In the genomic region with DNA sequence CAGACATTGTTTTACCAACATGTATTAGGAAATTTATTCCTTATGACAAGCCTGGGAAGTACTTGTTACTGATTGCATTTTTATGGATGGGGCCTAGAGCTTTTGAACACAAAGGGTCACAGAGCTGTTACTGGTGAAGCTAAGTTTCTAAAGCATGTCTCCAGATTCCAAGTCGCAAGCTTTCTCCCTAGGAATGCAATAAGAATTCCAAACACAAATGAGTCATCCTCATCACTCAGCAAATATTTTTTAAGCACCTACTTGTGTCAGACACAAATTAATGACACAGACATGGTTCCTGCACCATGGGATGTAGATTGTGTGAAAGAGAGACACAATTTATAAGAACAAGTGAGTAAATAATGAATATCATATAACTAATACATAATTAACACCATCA, we compare ENCODE assay signal across 11 cellular contexts. TPM values are rescaled to one million over a fixed set of nuclear protein-coding genes. Genes with fewer than 3 reads are reported as not detected.
DNase-seq lines count a peak whose midpoint lies in the region; ATAC-seq and TF ChIP-seq lines count a peak whose summit lies in the region.
"Had no signal": no experiment of that assay in that cellular context is flagged by ENCODE, and none has a peak within 500 bp of the region (broad histone marks: within the 10 kb centered on the region; RNA-seq: fewer than 3 reads in every experiment).

No MANE protein-coding gene starts in this region.

- peak; percentile 86 for DNase-seq in HFFc6
- no peak for DNase-seq in WTC11 (ENCODE audit: low spot score)
- no peak for DNase-seq in left ventricle myocardium superior
- no peak for DNase-seq in tibial artery
- DNase-seq in NCI-H2227 treated with DMSO at 0.1 percent for 48 hours (lab: John Stamatoyannopoulos, UW), result no peak
- no peak for DNase-seq in DMS79 (lab: John Stamatoyannopoulos, UW)
- DNase-seq: gastrocnemius medialis, NCI-H774, nucleus accumbens had no signal

- no peaks in the 10 kb centered on the region for H3K36me3 ChIP-seq in tibial artery
- H3K36me3 ChIP-seq: gastrocnemius medialis had no signal

- no peaks in the 10 kb centered on the region for H3K27me3 ChIP-seq in tibial artery
- H3K27me3 ChIP-seq: gastrocnemius medialis had no signal

- H3K27me3 Mint-ChIP-seq in HFFc6 (ENCODE audit: insufficient read depth), result no peaks in the 10 kb centered on the region
- H3K27me3 Mint-ChIP-seq in WTC11 (ENCODE audit: low read depth), result no peaks in the 10 kb centered on the region

- H3K4me3 Mint-ChIP-seq in HFFc6 (no peak overlapping the region), WTC11 (no peak overlapping the region)
- H3K4me3 Mint-ChIP-seq: activated T-helper 17 cell treated with anti-CD3 and anti-CD28 coated beads, Interleukin-2, amount 50 U/mL, for 72 hours had no signal

- ATAC-seq in WTC11 (peak; percentile 43; the same call in 1 of the 2 replicates), left ventricle myocardium superior (peak; percentile 28), HG02798 (IDR thresholded peaks at IDR 0.05; ENCODE audit: poor library complexity, unreplicated experiment) (no peak)
- ATAC-seq: activated T-helper 17 cell treated with anti-CD3 and anti-CD28 coated beads, Interleukin-2, amount 50 U/mL, for 72 hours had no signal

- TF ChIP-seq CTCF in HFFc6 (IDR thresholded peaks at IDR 0.05) (no peak), WTC11 (IDR thresholded peaks at IDR 0.05) (no peak), tibial artery (IDR thresholded peaks at IDR 0.05) (no peak)

- H3K36me3 Mint-ChIP-seq in HFFc6 (ENCODE audit: low read depth) (no peaks in the 10 kb centered on the region), WTC11 (no peaks in the 10 kb centered on the region)

- H3K27ac Mint-ChIP-seq in HFFc6, result peak overlapping the region; percentile 69
- no peak overlapping the region for H3K27ac Mint-ChIP-seq in WTC11
- H3K27ac Mint-ChIP-seq: activated T-helper 17 cell treated with anti-CD3 and anti-CD28 coated beads, Interleukin-2, amount 50 U/mL, for 72 hours had no signal

- H3K27ac ChIP-seq in tibial artery, result peak overlapping the region; percentile 8 to 13
- H3K27ac ChIP-seq: gastrocnemius medialis had no signal

- H3K9me3 ChIP-seq in tibial artery, result no peaks in the 10 kb centered on the region
- H3K9me3 ChIP-seq: gastrocnemius medialis had no signal

- intact Hi-C loops in left ventricle myocardium superior (cut with micrococcal nuclease) (no loop called here), tibial artery (cut with DNase I; ENCODE audit: low total_unique reads) (no loop called here)

- CTCF ChIA-PET in WTC11 (lab: Charles Lee), result interaction anchor here (0.6 kb wide), 1 partner anchor 18 kb away, joined by 3 read pairs; no protein-coding TSS in a partner anchor

- H3K4me1 Mint-ChIP-seq in HFFc6 (ENCODE audit: low read depth), result peaks cover 54% of the 10 kb centered on the region
- peaks cover 3% of the 10 kb centered on the region; the same call in 1 of the 2 replicates for H3K4me1 Mint-ChIP-seq in WTC11
- H3K4me1 Mint-ChIP-seq: activated T-helper 17 cell treated with anti-CD3 and anti-CD28 coated beads, Interleukin-2, amount 50 U/mL, for 72 hours had no signal

- peaks cover 0 to 17% (median 12%) of the 10 kb centered on the region in 4 donors for H3K4me1 ChIP-seq in tibial artery
- H3K4me1 ChIP-seq: gastrocnemius medialis had no signal

- POLR2A ChIA-PET in WTC11 (lab: Charles Lee), result no interaction called here

- H3K4me3 ChIP-seq in tibial artery, result no peak overlapping the region
- H3K4me3 ChIP-seq: gastrocnemius medialis had no signal

- H3K9me3 Mint-ChIP-seq in HFFc6 (no peaks in the 10 kb centered on the region), WTC11 (peaks cover 6% of the 10 kb centered on the region)
- H3K9me3 Mint-ChIP-seq: activated T-helper 17 cell treated with anti-CD3 and anti-CD28 coated beads, Interleukin-2, amount 50 U/mL, for 72 hours had no signal

TF ChIP-seq in WTC11, 78 proteins besides CTCF, POLR2A, EP300 and RAD21:
- TF ChIP-seq, protein P1, sequence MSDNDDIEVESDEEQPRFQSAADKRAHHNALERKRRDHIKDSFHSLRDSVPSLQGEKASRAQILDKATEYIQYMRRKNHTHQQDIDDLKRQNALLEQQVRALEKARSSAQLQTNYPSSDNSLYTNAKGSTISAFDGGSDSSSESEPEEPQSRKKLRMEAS (CRISPR knock-in tag; IDR thresholded peaks at IDR 0.05), result no peak
- no peak for TF ChIP-seq ZNF416 (CRISPR knock-in tag; IDR thresholded peaks at IDR 0.05)
- no peak for TF ChIP-seq ETV6 (CRISPR knock-in tag; IDR thresholded peaks at IDR 0.05)
- TF ChIP-seq ZBTB21 (CRISPR knock-in tag; IDR thresholded peaks at IDR 0.05; ENCODE audit: borderline replicate concordance), result no peak
- TF ChIP-seq, protein P2, sequence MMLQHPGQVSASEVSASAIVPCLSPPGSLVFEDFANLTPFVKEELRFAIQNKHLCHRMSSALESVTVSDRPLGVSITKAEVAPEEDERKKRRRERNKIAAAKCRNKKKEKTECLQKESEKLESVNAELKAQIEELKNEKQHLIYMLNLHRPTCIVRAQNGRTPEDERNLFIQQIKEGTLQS (CRISPR knock-in tag; conservative IDR thresholded peaks at IDR 0.05), result no peak
- TF ChIP-seq NR1H2 (CRISPR knock-in tag; IDR thresholded peaks at IDR 0.05), result no peak
- TF ChIP-seq GRHL2 (CRISPR knock-in tag; IDR thresholded peaks at IDR 0.05; ENCODE audit: insufficient replicate concordance, severe bottlenecking), result no peak
- TF ChIP-seq SMAD4 (CRISPR knock-in tag; IDR thresholded peaks at IDR 0.05), result no peak
- no peak for TF ChIP-seq MYBL2 (CRISPR knock-in tag; IDR thresholded peaks at IDR 0.05)
- TF ChIP-seq, protein P3, sequence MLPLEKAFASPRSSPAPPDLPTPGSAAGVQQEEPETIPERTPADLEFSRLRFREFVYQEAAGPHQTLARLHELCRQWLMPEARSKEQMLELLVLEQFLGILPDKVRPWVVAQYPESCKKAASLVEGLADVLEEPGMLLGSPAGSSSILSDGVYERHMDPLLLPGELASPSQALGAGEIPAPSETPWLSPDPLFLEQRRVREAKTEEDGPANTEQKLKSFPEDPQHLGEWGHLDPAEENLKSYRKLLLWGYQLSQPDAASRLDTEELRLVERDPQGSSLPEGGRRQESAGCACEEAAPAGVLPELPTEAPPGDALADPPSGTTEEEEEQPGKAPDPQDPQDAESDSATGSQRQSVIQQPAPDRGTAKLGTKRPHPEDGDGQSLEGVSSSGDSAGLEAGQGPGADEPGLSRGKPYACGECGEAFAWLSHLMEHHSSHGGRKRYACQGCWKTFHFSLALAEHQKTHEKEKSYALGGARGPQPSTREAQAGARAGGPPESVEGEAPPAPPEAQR (CRISPR knock-in tag; IDR thresholded peaks at IDR 0.05), result no peak
- TF ChIP-seq, protein P4, sequence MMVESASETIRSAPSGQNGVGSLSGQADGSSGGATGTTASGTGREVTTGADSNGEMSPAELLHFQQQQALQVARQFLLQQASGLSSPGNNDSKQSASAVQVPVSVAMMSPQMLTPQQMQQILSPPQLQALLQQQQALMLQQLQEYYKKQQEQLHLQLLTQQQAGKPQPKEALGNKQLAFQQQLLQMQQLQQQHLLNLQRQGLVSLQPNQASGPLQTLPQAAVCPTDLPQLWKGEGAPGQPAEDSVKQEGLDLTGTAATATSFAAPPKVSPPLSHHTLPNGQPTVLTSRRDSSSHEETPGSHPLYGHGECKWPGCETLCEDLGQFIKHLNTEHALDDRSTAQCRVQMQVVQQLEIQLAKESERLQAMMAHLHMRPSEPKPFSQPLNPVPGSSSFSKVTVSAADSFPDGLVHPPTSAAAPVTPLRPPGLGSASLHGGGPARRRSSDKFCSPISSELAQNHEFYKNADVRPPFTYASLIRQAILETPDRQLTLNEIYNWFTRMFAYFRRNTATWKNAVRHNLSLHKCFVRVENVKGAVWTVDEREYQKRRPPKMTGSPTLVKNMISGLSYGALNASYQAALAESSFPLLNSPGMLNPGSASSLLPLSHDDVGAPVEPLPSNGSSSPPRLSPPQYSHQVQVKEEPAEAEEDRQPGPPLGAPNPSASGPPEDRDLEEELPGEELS (CRISPR knock-in tag; IDR thresholded peaks at IDR 0.05), result no peak
- no peak for TF ChIP-seq TCF7 (CRISPR knock-in tag; IDR thresholded peaks at IDR 0.05; ENCODE audit: low read depth)
- TF ChIP-seq TP53 (CRISPR knock-in tag; IDR thresholded peaks at IDR 0.05), result no peak
- TF ChIP-seq HMGA2 (CRISPR knock-in tag; IDR thresholded peaks at IDR 0.05), result no peak
- TF ChIP-seq, protein P5, sequence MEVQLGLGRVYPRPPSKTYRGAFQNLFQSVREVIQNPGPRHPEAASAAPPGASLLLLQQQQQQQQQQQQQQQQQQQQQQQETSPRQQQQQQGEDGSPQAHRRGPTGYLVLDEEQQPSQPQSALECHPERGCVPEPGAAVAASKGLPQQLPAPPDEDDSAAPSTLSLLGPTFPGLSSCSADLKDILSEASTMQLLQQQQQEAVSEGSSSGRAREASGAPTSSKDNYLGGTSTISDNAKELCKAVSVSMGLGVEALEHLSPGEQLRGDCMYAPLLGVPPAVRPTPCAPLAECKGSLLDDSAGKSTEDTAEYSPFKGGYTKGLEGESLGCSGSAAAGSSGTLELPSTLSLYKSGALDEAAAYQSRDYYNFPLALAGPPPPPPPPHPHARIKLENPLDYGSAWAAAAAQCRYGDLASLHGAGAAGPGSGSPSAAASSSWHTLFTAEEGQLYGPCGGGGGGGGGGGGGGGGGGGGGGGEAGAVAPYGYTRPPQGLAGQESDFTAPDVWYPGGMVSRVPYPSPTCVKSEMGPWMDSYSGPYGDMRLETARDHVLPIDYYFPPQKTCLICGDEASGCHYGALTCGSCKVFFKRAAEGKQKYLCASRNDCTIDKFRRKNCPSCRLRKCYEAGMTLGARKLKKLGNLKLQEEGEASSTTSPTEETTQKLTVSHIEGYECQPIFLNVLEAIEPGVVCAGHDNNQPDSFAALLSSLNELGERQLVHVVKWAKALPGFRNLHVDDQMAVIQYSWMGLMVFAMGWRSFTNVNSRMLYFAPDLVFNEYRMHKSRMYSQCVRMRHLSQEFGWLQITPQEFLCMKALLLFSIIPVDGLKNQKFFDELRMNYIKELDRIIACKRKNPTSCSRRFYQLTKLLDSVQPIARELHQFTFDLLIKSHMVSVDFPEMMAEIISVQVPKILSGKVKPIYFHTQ (CRISPR knock-in tag; IDR thresholded peaks at IDR 0.05), result no peak
- no peak for TF ChIP-seq CBFB (CRISPR knock-in tag; IDR thresholded peaks at IDR 0.05; ENCODE audit: low read depth)
- TF ChIP-seq ZNF263 (CRISPR knock-in tag; IDR thresholded peaks at IDR 0.05; ENCODE audit: low read depth), result no peak

RNA-seq across cellular contexts. Expression of a gene that starts 11.0 kb away (rescaled TPM):
- total RNA-seq in HFFc6 (2021; fragmentation: NEBNext Ultra II Directional; extraction: Animal tissue kit (Norgen Biotek cat#: 25700)), result 1 to 10 TPM in 2 of 6 experiments, under 1 TPM in 4; 0.43 to 1.7 (median 0.66) TPM
- total RNA-seq in WTC11 (2021) (0.83 to 1.6 TPM (median 0.98 TPM) in 3 replicates), left ventricle myocardium superior (350 TPM)

RNA-seq across cellular contexts. Expression of a gene that starts 52.5 kb away (rescaled TPM):
- not detected for total RNA-seq in HFFc6 (2021; fragmentation: NEBNext Ultra II Directional; extraction: Animal tissue kit (Norgen Biotek cat#: 25700))
- total RNA-seq in WTC11 (2021) (not detected in 3 replicates), left ventricle myocardium superior (3.8 TPM)
- total RNA-seq: activated T-helper 17 cell treated with anti-CD3 and anti-CD28 coated beads, Interleukin-2, amount 50 U/mL, for 72 hours; gastrocnemius medialis had no signal

Comparison
In these comparisons a context has a peak if more than half of its experiments do, and no peak if none do; other contexts are left out.
1. RNA of a gene that starts 11.0 kb away (total RNA-seq): 350 TPM in left ventricle myocardium superior (single experiment); 0.83 to 1.6 TPM in WTC11 and 0.43 to 1.7 TPM in HFFc6; every median in the first group is over 100 times any median in the second.